Comparison of ENCODE assay signal across 8 cellular contexts in genomic region chr1:47192458-47193384, GRCh38. TPM values are rescaled to one million over a fixed set of nuclear protein-coding genes. Genes with fewer than 3 reads are reported as not detected.
A peak's percentile ranks its signal among the peaks of the same experiment; 100 is the strongest.
DNase-seq lines count a peak whose midpoint lies in the region; ATAC-seq, FAIRE-seq and TF ChIP-seq lines count a peak whose summit lies in the region.

No MANE protein-coding gene starts in this region.

- no peaks in the 10 kb centered on the region for H4K20me1 ChIP-seq in HepG2 (ENCODE audit: insufficient read depth, low read length)

- 7% methylated on average over 4 of the region's 10 CpGs for WGBS in HepG2 (ENCODE audit: low lambda C conversion rate)

- H3K27me3 ChIP-seq in HepG2 (ENCODE audit: control insufficient read depth in 1 of 2, insufficient read depth in 2 of 2, low read length in 2 of 2), result no peaks in the 10 kb centered on the region

- peak overlapping the region; percentile 92 for H3K27ac ChIP-seq in HepG2 (ENCODE audit: extremely low read length, insufficient read depth, low read length)

- ATAC-seq in HG02759 (IDR thresholded peaks at IDR 0.05; ENCODE audit: unreplicated experiment), result peak; percentile 80
- peak; percentile 75 for ATAC-seq in HepG2
- ATAC-seq in HG03039 (IDR thresholded peaks at IDR 0.05; ENCODE audit: unreplicated experiment), result no peak

- peak in 1 of 2 experiments; percentile 71; a peak in 2 of 4 replicates for TF ChIP-seq EP300 in HepG2 (IDR thresholded peaks at IDR 0.05; ENCODE audit: low read depth in 2 of 2, low read length in 2 of 2)
- peak; percentile 66 for TF ChIP-seq EP300 in HepG2 (CRISPR knock-in tag; IDR thresholded peaks at IDR 0.05; ENCODE audit: borderline replicate concordance)

- peak; percentile 67 to 76 for TF ChIP-seq POLR2A in HepG2 (IDR thresholded peaks at IDR 0.05; ENCODE audit: insufficient read depth in 1 of 2, low read depth in 2 of 2, low read length in 2 of 2)

- peak; percentile 35 for DNase-seq in GM04504 (ENCODE audit: low read depth)
- peak; percentile 69 for DNase-seq in NCI-H345 treated with DMSO at 0.1 percent for 48 hours (lab: John Stamatoyannopoulos, UW; ENCODE audit: unreplicated experiment)
- DNase-seq in activated CD4-positive, alpha-beta T cell treated with anti-CD3 and anti-CD28 coated beads for 4 hours, result peak; percentile 47 to 59
- peak; percentile 77 for DNase-seq in choroid plexus epithelial cell (ENCODE audit: low read depth)
- DNase-seq in HepG2 (ENCODE audit: low spot score), result peak; percentile 91
- DNase-seq in stimulated activated CD4-positive, alpha-beta T cell treated with anti-CD3 and anti-CD28 coated beads, Interleukin-4, amount 100 ng/mL, for 48 hours (ENCODE audit: low read depth in 2 of 2), result peak; percentile 33 to 58

- intact Hi-C loops in HepG2 (cut with micrococcal nuclease; ENCODE audit: unreplicated experiment), result loop anchor here (1.0 to 5.0 kb wide), 2 partner anchors 71 to 230 kb away; no protein-coding TSS in a partner anchor

- no peaks in the 10 kb centered on the region for H3K9me3 ChIP-seq in HepG2 (ENCODE audit: low read length)

- CTCF ChIA-PET in HepG2 (lab: Yijun Ruan, JAX; ENCODE audit: low intra/inter-chr PET ratio, low total read pairs), result interaction anchor here (1.6 to 3.9 kb wide), 2 partner anchors 14 to 71 kb away, joined by 10 to 28 read pairs; no protein-coding TSS in a partner anchor

- H3K9ac ChIP-seq in HepG2 (ENCODE audit: insufficient read depth, low read depth, low read length), result peak overlapping the region; percentile 77

- no peak overlapping the region for H2AFZ ChIP-seq in HepG2 (ENCODE audit: low read length)

- H3K4me2 ChIP-seq in HepG2 (ENCODE audit: low read depth, low read length), result peak overlapping the region; percentile 79

- no peaks in the 10 kb centered on the region for H3K79me2 ChIP-seq in HepG2 (ENCODE audit: insufficient read depth, low read length)

- peak; percentile 89 for TF ChIP-seq RAD21 in HepG2 (CRISPR knock-in tag; IDR thresholded peaks at IDR 0.05)

- TF ChIP-seq CTCF in choroid plexus epithelial cell (conservative IDR thresholded peaks at IDR 0.05; ENCODE audit: low read depth, low read length) (peak; percentile 99), HepG2 (CRISPR knock-in tag; IDR thresholded peaks at IDR 0.05) (peak; percentile 98)

- no peaks in the 10 kb centered on the region for H3K36me3 ChIP-seq in HepG2 (replicated peaks in 1 of 2; ENCODE audit: control insufficient read depth in 1 of 2, insufficient read depth in 2 of 2, low read length in 2 of 2)

- in situ Hi-C loops in HepG2 (cut with HindIII; ENCODE audit: extremely low pct_ligation_motif_present, low pct_unique_long_range_greater_than_20kb), result loop anchor here (5.0 to 25.0 kb wide), 2 partner anchors 70 to 520 kb away; no protein-coding TSS in a partner anchor

- BruUV-seq in HepG2 (replicated peaks; lab: Mats Ljungman, UMichigan), result no TSS peak

- POLR2A ChIA-PET in HepG2 (lab: Yijun Ruan, JAX), result interaction anchor here (1.0 to 8.3 kb wide), 10 partner anchors 8 to 576 kb away, joined by 3 to 168 read pairs (median 8); partner anchors contain the start of genes CMPK1, MOB3C and STIL

- H3K4me3 ChIP-seq in choroid plexus epithelial cell (ENCODE audit: low read depth, low read length) (no peak overlapping the region), HepG2 (replicated peaks in 1 of 3; ENCODE audit: insufficient read depth in 1 of 3, low read depth in 2 of 3, low read length in 3 of 3) (peak overlapping the region; percentile 41 to 66 (median 53); a peak in 5 of 6 replicates)

- peaks cover 74% of the 10 kb centered on the region for H3K4me1 ChIP-seq in HepG2 (ENCODE audit: insufficient read depth, low read length)

- peak; percentile 84 for FAIRE-seq in HepG2 (lab: Jason Lieb, UNC)

RNA-seq across cellular contexts. Expression of gene PDZK1IP1, which starts 2.9 kb away (rescaled TPM):
- total RNA-seq in HepG2 (2016; rRNA removed; fragmentation: Illumina TruSeq; extraction: Trizol), result 0.24 TPM in 1 of 2 replicates, not detected in the other
- not detected in 2 replicates for total RNA-seq in HepG2 (2016; cell fraction: cytosol; rRNA removed; fragmentation: Illumina TruSeq; extraction: Trizol; ENCODE audit: low read depth)
- total RNA-seq in HepG2 (2016; cell fraction: insoluble cytoplasmic fraction; rRNA removed; fragmentation: Illumina TruSeq; extraction: Trizol), result 0.25 and 0.35 TPM in 2 replicates
- total RNA-seq in HepG2 (2016; cell fraction: membrane; rRNA removed; fragmentation: Illumina TruSeq; extraction: Trizol), result not detected in 2 replicates
- total RNA-seq in HepG2 (2016; cell fraction: nucleus; rRNA removed; fragmentation: Illumina TruSeq; extraction: Trizol), result not detected in 2 replicates
- polyA plus RNA-seq in HepG2 (2011; rRNA removed), result 1.6 TPM in 2 replicates
- polyA plus RNA-seq in HepG2 (2011; cell fraction: cytosol; rRNA removed), result 1.1 and 2.0 TPM in 2 replicates
- polyA plus RNA-seq in HepG2 (2011; cell fraction: nucleus; rRNA removed), result 0.64 and 0.80 TPM in 2 replicates
- polyA plus RNA-seq in HepG2 (2012), result 2.0 and 2.5 TPM in 2 replicates
- polyA plus RNA-seq in HepG2 (2016; cell fraction: cytosol; fragmentation: Illumina TruSeq; extraction: Trizol; ENCODE audit: low read depth), result 0.17 and 0.35 TPM in 2 replicates
- polyA plus RNA-seq in HepG2 (2016; cell fraction: insoluble cytoplasmic fraction; fragmentation: Illumina TruSeq; extraction: Trizol; ENCODE audit: low read depth), result 0.29 TPM in 1 of 2 replicates, not detected in the other
- 0.27 and 0.50 TPM in 2 replicates for polyA plus RNA-seq in HepG2 (2016; cell fraction: membrane; fragmentation: Illumina TruSeq; extraction: Trizol; ENCODE audit: low read depth)
- polyA plus RNA-seq in HepG2 (2016; cell fraction: nucleus; fragmentation: Illumina TruSeq; extraction: Trizol; ENCODE audit: insufficient read depth, low read depth), result not detected in 2 replicates
- 0.46 TPM in 1 of 2 replicates, not detected in the other for polyA minus RNA-seq in HepG2 (2011; rRNA and poly(A)+ RNA removed; ENCODE audit: low replicate concordance)
- 1.1 TPM in 1 of 2 replicates, not detected in the other for polyA minus RNA-seq in HepG2 (2011; cell fraction: cytosol; rRNA and poly(A)+ RNA removed)
- not detected in 2 replicates for polyA minus RNA-seq in HepG2 (2011; cell fraction: nucleus; rRNA and poly(A)+ RNA removed)

RNA-seq across cellular contexts. Expression of gene TAL1, which starts 39.3 kb away (rescaled TPM):
- not detected in 2 replicates for total RNA-seq in HepG2 (2016; rRNA removed; fragmentation: Illumina TruSeq; extraction: Trizol)
- total RNA-seq in HepG2 (2016; cell fraction: cytosol; rRNA removed; fragmentation: Illumina TruSeq; extraction: Trizol; ENCODE audit: low read depth), result not detected in 2 replicates
- not detected in 2 replicates for total RNA-seq in HepG2 (2016; cell fraction: insoluble cytoplasmic fraction; rRNA removed; fragmentation: Illumina TruSeq; extraction: Trizol)
- total RNA-seq in HepG2 (2016; cell fraction: membrane; rRNA removed; fragmentation: Illumina TruSeq; extraction: Trizol), result not detected in 2 replicates
- total RNA-seq in HepG2 (2016; cell fraction: nucleus; rRNA removed; fragmentation: Illumina TruSeq; extraction: Trizol), result not detected in 2 replicates
- polyA plus RNA-seq in HepG2 (2011; rRNA removed), result 0.05 and 0.07 TPM in 2 replicates
- 0.01 and 0.05 TPM in 2 replicates for polyA plus RNA-seq in HepG2 (2011; cell fraction: cytosol; rRNA removed)
- polyA plus RNA-seq in HepG2 (2011; cell fraction: nucleus; rRNA removed), result 0.09 and 0.10 TPM in 2 replicates
- 0.11 and 0.13 TPM in 2 replicates for polyA plus RNA-seq in HepG2 (2012)
- polyA plus RNA-seq in HepG2 (2016; cell fraction: cytosol; fragmentation: Illumina TruSeq; extraction: Trizol; ENCODE audit: low read depth), result not detected in 2 replicates
- polyA plus RNA-seq in HepG2 (2016; cell fraction: insoluble cytoplasmic fraction; fragmentation: Illumina TruSeq; extraction: Trizol; ENCODE audit: low read depth), result not detected in 2 replicates
- polyA plus RNA-seq in HepG2 (2016; cell fraction: membrane; fragmentation: Illumina TruSeq; extraction: Trizol; ENCODE audit: low read depth), result not detected in 2 replicates
- polyA plus RNA-seq in HepG2 (2016; cell fraction: nucleus; fragmentation: Illumina TruSeq; extraction: Trizol; ENCODE audit: insufficient read depth, low read depth), result not detected in 2 replicates
- polyA minus RNA-seq in HepG2 (2011; rRNA and poly(A)+ RNA removed; ENCODE audit: low replicate concordance), result 0.26 TPM in 1 of 2 replicates, not detected in the other
- not detected in 2 replicates for polyA minus RNA-seq in HepG2 (2011; cell fraction: cytosol; rRNA and poly(A)+ RNA removed)
- not detected in 2 replicates for polyA minus RNA-seq in HepG2 (2011; cell fraction: nucleus; rRNA and poly(A)+ RNA removed)

RNA-seq across cellular contexts. Expression of gene CYP4A22, which starts 55.5 kb away (rescaled TPM):
- not detected in 2 replicates for total RNA-seq in HepG2 (2016; rRNA removed; fragmentation: Illumina TruSeq; extraction: Trizol)
- total RNA-seq in HepG2 (2016; cell fraction: cytosol; rRNA removed; fragmentation: Illumina TruSeq; extraction: Trizol; ENCODE audit: low read depth), result not detected in 2 replicates
- not detected in 2 replicates for total RNA-seq in HepG2 (2016; cell fraction: insoluble cytoplasmic fraction; rRNA removed; fragmentation: Illumina TruSeq; extraction: Trizol)
- not detected in 2 replicates for total RNA-seq in HepG2 (2016; cell fraction: membrane; rRNA removed; fragmentation: Illumina TruSeq; extraction: Trizol)
- total RNA-seq in HepG2 (2016; cell fraction: nucleus; rRNA removed; fragmentation: Illumina TruSeq; extraction: Trizol), result not detected in 2 replicates
- not detected in 2 replicates for polyA plus RNA-seq in HepG2 (2011; rRNA removed)
- polyA plus RNA-seq in HepG2 (2011; cell fraction: cytosol; rRNA removed), result not detected in 2 replicates
- not detected in 2 replicates for polyA plus RNA-seq in HepG2 (2011; cell fraction: nucleus; rRNA removed)
- 0.08 TPM in 1 of 2 replicates, not detected in the other for polyA plus RNA-seq in HepG2 (2012)
- not detected in 2 replicates for polyA plus RNA-seq in HepG2 (2016; cell fraction: cytosol; fragmentation: Illumina TruSeq; extraction: Trizol; ENCODE audit: low read depth)
- not detected in 2 replicates for polyA plus RNA-seq in HepG2 (2016; cell fraction: insoluble cytoplasmic fraction; fragmentation: Illumina TruSeq; extraction: Trizol; ENCODE audit: low read depth)
- not detected in 2 replicates for polyA plus RNA-seq in HepG2 (2016; cell fraction: membrane; fragmentation: Illumina TruSeq; extraction: Trizol; ENCODE audit: low read depth)
- polyA plus RNA-seq in HepG2 (2016; cell fraction: nucleus; fragmentation: Illumina TruSeq; extraction: Trizol; ENCODE audit: insufficient read depth, low read depth), result not detected in 2 replicates
- 0.07 TPM in 1 of 2 replicates, not detected in the other for polyA minus RNA-seq in HepG2 (2011; rRNA and poly(A)+ RNA removed; ENCODE audit: low replicate concordance)
- not detected in 2 replicates for polyA minus RNA-seq in HepG2 (2011; cell fraction: cytosol; rRNA and poly(A)+ RNA removed)
- not detected in 2 replicates for polyA minus RNA-seq in HepG2 (2011; cell fraction: nucleus; rRNA and poly(A)+ RNA removed)

Comparison
In these comparisons a context has a peak if more than half of its experiments do, and no peak if none do; other contexts are left out.
1. DNase-seq: peak in every context shown above with its lines; median percentile 91 in HepG2; 77 in choroid plexus epithelial cell; 69 in NCI-H345 treated with DMSO at 0.1 percent for 48 hours; 53 in activated CD4-positive, alpha-beta T cell treated with anti-CD3 and anti-CD28 coated beads for 4 hours; 46 in stimulated activated CD4-positive, alpha-beta T cell treated with anti-CD3 and anti-CD28 coated beads, Interleukin-4, amount 100 ng/mL, for 48 hours; 35 in GM04504.